7 cellular contexts compared by ENCODE assay signal in genomic region chr9:97497558-97498375, GRCh38. TPM values are rescaled to one million over a fixed set of nuclear protein-coding genes. Genes with fewer than 3 reads are reported as not detected.
DNase-seq lines count a peak whose midpoint lies in the region; ATAC-seq, FAIRE-seq and TF ChIP-seq lines count a peak whose summit lies in the region.
"Not testable (repeated sequence)": the region's sequence is repeated elsewhere in the genome, so short reads cannot be mapped to it uniquely, and the experiment has no call there.

No MANE protein-coding gene starts in this region.

- H3K4me2 ChIP-seq in A549: not testable (repeated sequence)

- POLR2A ChIA-PET in A549 (lab: Yijun Ruan, JAX); HEK293 (lab: Yijun Ruan, JAX): not testable (repeated sequence)

- CTCF ChIA-PET in A549 (lab: Yijun Ruan, JAX): interaction anchor here (1.1 to 3.6 kb wide), 6 partner anchors 12 to 117 kb away, joined by 3 to 19 read pairs (median 8); partner anchors contain the start of gene TDRD7
- CTCF ChIA-PET in HEK293 (lab: Yijun Ruan, JAX): interaction anchor here (1.4 to 3.4 kb wide), 4 partner anchors 11 to 101 kb away, joined by 4 to 17 read pairs (median 10); no protein-coding TSS in a partner anchor

- DNase-seq in A549 (ENCODE audit: low read depth in 1 of 2, low spot score in 1 of 2); frontal cortex (ENCODE audit: low spot score in 2 of 2); small intestine: not testable (repeated sequence)
- DNase-seq in activated CD4-positive, alpha-beta T cell treated with anti-CD3 and anti-CD28 coated beads, Interleukin-2, amount 10 ng/mL, durations not matched to agents 24 days and 14 days: peak; percentile 36
- DNase-seq in islet precursor cell (peak; percentile 12), lung (ENCODE audit: low spot score) (peak; percentile 14)

- H3K36me3 Mint-ChIP-seq in activated CD4-positive, alpha-beta T cell treated with anti-CD3 and anti-CD28 coated beads, Interleukin-2, amount 10 ng/mL, durations not matched to agents 24 days and 14 days (ENCODE audit: low read depth): peaks cover 19% of the 10 kb centered on the region

- 92% methylated on average over 9 of the region's 36 CpGs for WGBS in A549 (ENCODE audit: missing lambda C conversion rate)
- WGBS in lung, 2 donors: 96 to 97% methylated on average over 34 to 36 of the region's 36 CpGs
- 97 to 98% (median 98%) methylated on average over 22 to 36 of the region's 36 CpGs for WGBS in small intestine, 3 donors

- ATAC-seq in A549; lung (ENCODE audit: insufficient read depth, low FRiP score): not testable (repeated sequence)

- not testable (repeated sequence) for H3K27ac ChIP-seq in A549; HEK293 (ENCODE audit: extremely low read depth, low read depth, low read length); lung (ENCODE audit: low read depth in 1 of 2, low read length in 1 of 2); small intestine (ENCODE audit: low read depth in 1 of 2, low read length in 1 of 2)

- peaks cover 12% of the 10 kb centered on the region for H3K4me1 Mint-ChIP-seq in activated CD4-positive, alpha-beta T cell treated with anti-CD3 and anti-CD28 coated beads, Interleukin-2, amount 10 ng/mL, durations not matched to agents 24 days and 14 days

- intact Hi-C loops in activated CD4-positive, alpha-beta T cell treated with anti-CD3 and anti-CD28 coated beads, Interleukin-2, amount 10 ng/mL, durations not matched to agents 24 days and 14 days (cut with micrococcal nuclease): not testable (repeated sequence)

- FAIRE-seq in A549 (lab: Jason Lieb, UNC): not testable (repeated sequence)
- FAIRE-seq in frontal cortex (lab: Jason Lieb, UNC): peak; percentile 24
- peak; percentile 15 for FAIRE-seq in small intestine (lab: Jason Lieb, UNC)

- H3K27ac Mint-ChIP-seq in activated CD4-positive, alpha-beta T cell treated with anti-CD3 and anti-CD28 coated beads, Interleukin-2, amount 10 ng/mL, durations not matched to agents 24 days and 14 days: not testable (repeated sequence)

- H3K9me3 ChIP-seq in A549; HEK293 (ENCODE audit: control insufficient read depth, insufficient read depth, low read depth, low read length); lung (ENCODE audit: control insufficient read depth in 2 of 2, insufficient read depth in 1 of 2, low read length in 1 of 2); small intestine (ENCODE audit: control insufficient read depth, low read depth): not testable (repeated sequence)

- not testable (repeated sequence) for TF ChIP-seq EP300 in A549 (IDR thresholded peaks at IDR 0.05)

- H3K27me3 ChIP-seq in lung (ENCODE audit: control insufficient read depth, insufficient read depth); small intestine (ENCODE audit: control insufficient read depth in 2 of 2, insufficient read depth in 2 of 2, low read length in 2 of 2): not testable (repeated sequence)

- H3K9me3 Mint-ChIP-seq in activated CD4-positive, alpha-beta T cell treated with anti-CD3 and anti-CD28 coated beads, Interleukin-2, amount 10 ng/mL, durations not matched to agents 24 days and 14 days: not testable (repeated sequence)

- not testable (repeated sequence) for TF ChIP-seq CTCF in A549 (IDR thresholded peaks at IDR 0.05); HEK293 (tag by site-specific recombination; IDR thresholded peaks at IDR 0.05); lung (IDR thresholded peaks at IDR 0.05; ENCODE audit: control extremely low read depth, extremely low read depth)

- H3K27me3 Mint-ChIP-seq in activated CD4-positive, alpha-beta T cell treated with anti-CD3 and anti-CD28 coated beads, Interleukin-2, amount 10 ng/mL, durations not matched to agents 24 days and 14 days: peaks cover 27% of the 10 kb centered on the region

- H3K36me3 ChIP-seq in HEK293 (ENCODE audit: control insufficient read depth in 2 of 2, insufficient read depth in 1 of 2, low read length in 2 of 2) (peaks cover 0 to 12% of the 10 kb centered on the region in 2 experiments; a peak in 1 of 3 replicates), small intestine (ENCODE audit: control insufficient read depth in 2 of 2, insufficient read depth in 2 of 2, low read length in 2 of 2) (peaks cover 0 to 14% of the 10 kb centered on the region in 2 donors)
- not testable (repeated sequence) for H3K36me3 ChIP-seq in lung (ENCODE audit: control insufficient read depth in 2 of 2, insufficient read depth in 2 of 2, low read length in 2 of 2)

- not testable (repeated sequence) for H3K4me3 Mint-ChIP-seq in activated CD4-positive, alpha-beta T cell treated with anti-CD3 and anti-CD28 coated beads, Interleukin-2, amount 10 ng/mL, durations not matched to agents 24 days and 14 days

- TF ChIP-seq RAD21 in A549 (conservative IDR thresholded peaks at IDR 0.05 in 1 of 2, IDR thresholded peaks at IDR 0.05 in 1 of 2): not testable (repeated sequence)

- not testable (repeated sequence) for H3K4me1 ChIP-seq in A549; HEK293 (ENCODE audit: control insufficient read depth, insufficient read depth, low read length); lung (ENCODE audit: control insufficient read depth in 2 of 2, insufficient read depth in 2 of 2, low read length in 2 of 2); small intestine (ENCODE audit: control insufficient read depth in 2 of 2, insufficient read depth in 1 of 2, low read depth in 1 of 2, low read length in 1 of 2)

- not testable (repeated sequence) for H3K4me3 ChIP-seq in A549; HEK293 (ENCODE audit: low read depth, low read length); lung; small intestine (ENCODE audit: low read depth in 1 of 2, low read length in 2 of 2)

- TF ChIP-seq POLR2A in A549 (IDR thresholded peaks at IDR 0.05; ENCODE audit: low read length): not testable (repeated sequence)

TF ChIP-seq in A549, 52 proteins besides CTCF, POLR2A, EP300 and RAD21:
- TF ChIP-seq ZC3H11A (IDR thresholded peaks at IDR 0.05): peak; percentile 84

TF ChIP-seq in HEK293, 187 proteins besides CTCF, POLR2A, EP300 and RAD21 (continues in another document):
- TF ChIP-seq ZNF266 (tag by site-specific recombination; IDR thresholded peaks at IDR 0.05; ENCODE audit: low read depth): 0 out of 2 replicates have a peak, but pooled peaks have one; percentile 30
- peak; percentile 70 for TF ChIP-seq ZNF623 (tag by site-specific recombination; IDR thresholded peaks at IDR 0.05)
- peak; percentile 42; the same call in 1 of the 2 replicates for TF ChIP-seq ZNF433 (tag by site-specific recombination; IDR thresholded peaks at IDR 0.05; ENCODE audit: low read depth)
- peak; percentile 82 for TF ChIP-seq ZNF518A (tag by site-specific recombination; conservative IDR thresholded peaks at IDR 0.05; ENCODE audit: low read depth)
- peak; percentile 22; the same call in 1 of the 2 replicates for TF ChIP-seq ZNF654 (tag by site-specific recombination; IDR thresholded peaks at IDR 0.05; ENCODE audit: low read depth)

RNA-seq across cellular contexts. Expression of gene TMOD1, which starts 3.7 kb away (rescaled TPM):
- polyA plus RNA-seq in A549 (2011; rRNA removed) (0.28 and 0.48 TPM in 2 replicates), A549 (2017; fragmentation: RNase III; extraction: RNeasy Plus Mini Kit Qiagen cat#74134 plus additional on column Dnase treatment) (0.62 to 0.98 TPM (median 0.80 TPM) in 3 replicates), lung (1 to 10 TPM; 2.7 to 7.9 TPM), small intestine (1 to 10 TPM; 1.1 to 9.9 (median 1.4) TPM)
- polyA plus RNA-seq in A549 (2012; cell fraction: cytosol; rRNA removed): 0.21 and 0.25 TPM in 2 replicates
- 0.17 TPM in 2 replicates for polyA plus RNA-seq in A549 (2012; cell fraction: nucleus; rRNA removed)
- 0.19 and 0.21 TPM in 2 replicates for polyA minus RNA-seq in A549 (2011; rRNA and poly(A)+ RNA removed)
- total RNA-seq in activated CD4-positive, alpha-beta T cell treated with anti-CD3 and anti-CD28 coated beads, Interleukin-2, amount 10 ng/mL, durations not matched to agents 24 days and 14 days: 0.71 and 0.91 TPM in 2 replicates
- total RNA-seq in frontal cortex (20.0 TPM), lung (1 to 10 TPM; 2.4 to 7.8 TPM)
